ENCODE assay signal across 15 cellular contexts in genomic region chr9:116238751-116239340, GRCh38.
"Had no signal": no experiment of that assay in that cellular context is flagged by ENCODE, and none has a peak within 500 bp of the region (broad histone marks: within the 10 kb centered on the region; RNA-seq: fewer than 3 reads in every experiment).

No MANE protein-coding gene starts in this region.

- H3K36me3 ChIP-seq: neutrophil, uterus had no signal

- FAIRE-seq: bronchial epithelial cell had no signal

- H3K27ac Mint-ChIP-seq: activated CD4-positive, alpha-beta T cell treated with anti-CD3 and anti-CD28 coated beads, Interleukin-2, amount 10 ng/mL, durations not matched to agents 7 days and 5 days; activated naive CD8-positive, alpha-beta T cell treated with anti-CD3 and anti-CD28 coated beads for 36 hours; activated T-helper 1 cell treated with anti-CD3 and anti-CD28 coated beads, Interleukin-12 subunit alpha, Interleukin-12 subunit beta, Interleukin-2, Interleukin-4 antibody, amounts not matched to agents 30 ng/mL and 10 ng/mL and 1 ng/mL, durations not matched to agents 14 hours and 24 hours and 36 hours; naive thymus-derived CD4-positive, alpha-beta T cell; progenitor cell of endocrine pancreas had no signal

- H3K27ac ChIP-seq: neutrophil, right atrium auricular region, tibial artery had no signal

- H3K9me3 Mint-ChIP-seq: activated CD4-positive, alpha-beta T cell treated with anti-CD3 and anti-CD28 coated beads, Interleukin-2, amount 10 ng/mL, durations not matched to agents 7 days and 5 days; activated naive CD8-positive, alpha-beta T cell treated with anti-CD3 and anti-CD28 coated beads for 36 hours had no signal

- H3K4me1 Mint-ChIP-seq: activated CD4-positive, alpha-beta T cell treated with anti-CD3 and anti-CD28 coated beads, Interleukin-2, amount 10 ng/mL, durations not matched to agents 7 days and 5 days; activated naive CD8-positive, alpha-beta T cell treated with anti-CD3 and anti-CD28 coated beads for 36 hours; naive thymus-derived CD4-positive, alpha-beta T cell had no signal

- H3K4me3 ChIP-seq: mucosa of descending colon, right atrium auricular region, tibial artery, uterus had no signal

- ATAC-seq: left lobe of liver; mucosa of descending colon; naive thymus-derived CD4-positive, alpha-beta T cell had no signal

- H3K9me3 ChIP-seq: mucosa of descending colon, neutrophil, right atrium auricular region, tibial artery, uterus had no signal

- H3K27me3 ChIP-seq: neutrophil, right atrium auricular region, tibial artery, uterus had no signal

- H3K27me3 Mint-ChIP-seq: activated CD4-positive, alpha-beta T cell treated with anti-CD3 and anti-CD28 coated beads, Interleukin-2, amount 10 ng/mL, durations not matched to agents 7 days and 5 days had no signal

- H3K4me3 Mint-ChIP-seq: activated CD4-positive, alpha-beta T cell treated with anti-CD3 and anti-CD28 coated beads, Interleukin-2, amount 10 ng/mL, durations not matched to agents 7 days and 5 days; activated naive CD8-positive, alpha-beta T cell treated with anti-CD3 and anti-CD28 coated beads for 36 hours; activated T-helper 1 cell treated with anti-CD3 and anti-CD28 coated beads, Interleukin-12 subunit alpha, Interleukin-12 subunit beta, Interleukin-2, Interleukin-4 antibody, amounts not matched to agents 30 ng/mL and 10 ng/mL and 1 ng/mL, durations not matched to agents 14 hours and 24 hours and 36 hours; naive thymus-derived CD4-positive, alpha-beta T cell had no signal

- DNase-seq: activated CD4-positive, alpha-beta T cell treated with anti-CD3 and anti-CD28 coated beads, Interleukin-2, amount 10 ng/mL, durations not matched to agents 7 days and 5 days; activated naive CD8-positive, alpha-beta T cell treated with anti-CD3 and anti-CD28 coated beads for 36 hours; mucosa of descending colon; naive thymus-derived CD4-positive, alpha-beta T cell; stimulated activated CD4-positive, alpha-beta T cell treated with anti-CD3 and anti-CD28 coated beads, Interleukin-15, amount 100 ng/mL, for 24 hours; stimulated activated CD4-positive, alpha-beta T cell treated with anti-CD3 and anti-CD28 coated beads, Interleukin-4, amount 100 ng/mL, for 1 hour; stimulated activated naive CD4-positive, alpha-beta T cell; tibial artery; uterus had no signal

- H3K4me1 ChIP-seq: right atrium auricular region had no signal

- H3K36me3 Mint-ChIP-seq: activated naive CD8-positive, alpha-beta T cell treated with anti-CD3 and anti-CD28 coated beads for 36 hours; naive thymus-derived CD4-positive, alpha-beta T cell had no signal
